In the genomic region with DNA sequence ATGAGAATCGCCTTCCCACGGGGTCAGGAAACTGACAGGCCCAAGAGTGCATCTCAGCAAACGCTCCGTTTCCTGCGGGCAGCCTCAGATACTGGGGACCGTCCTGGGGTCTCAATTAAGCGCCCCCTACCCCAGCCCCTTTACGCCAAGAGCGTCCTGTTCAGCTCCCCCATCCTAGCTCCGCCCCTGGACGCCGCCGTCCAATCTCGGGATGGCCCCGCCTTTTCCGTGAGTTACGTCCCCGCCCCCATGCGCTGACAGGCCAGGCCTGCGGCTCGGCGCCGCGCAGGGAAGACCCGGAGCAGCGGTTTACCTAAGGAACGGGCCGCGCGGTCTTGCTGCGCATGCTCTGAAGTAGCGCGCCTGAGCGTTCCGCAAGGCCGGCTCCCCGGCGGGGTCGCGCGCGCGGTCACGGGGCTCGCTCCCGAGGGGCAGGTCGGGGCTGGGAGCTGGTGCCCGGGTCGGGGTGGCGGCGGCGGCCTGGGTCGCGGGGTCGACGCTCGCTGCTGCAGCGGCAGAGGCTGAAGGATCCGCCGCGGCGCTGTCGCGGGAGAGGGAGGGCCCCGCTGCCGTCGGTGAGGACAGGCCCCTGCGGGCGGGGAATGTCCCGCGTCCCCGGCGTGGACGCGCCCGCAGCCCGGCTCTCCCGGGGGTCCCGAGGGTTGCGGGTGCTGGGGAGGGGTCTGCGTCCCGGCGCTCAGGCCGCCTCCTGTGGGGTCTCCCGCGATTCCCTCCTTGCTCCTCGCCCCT, we compare ENCODE assay signal across 8 cellular contexts. TPM values are rescaled to one million over a fixed set of nuclear protein-coding genes. Genes with fewer than 3 reads are reported as not detected.
DNase-seq lines count a peak whose midpoint lies in the region; ATAC-seq and TF ChIP-seq lines count a peak whose summit lies in the region.

A gene with protein sequence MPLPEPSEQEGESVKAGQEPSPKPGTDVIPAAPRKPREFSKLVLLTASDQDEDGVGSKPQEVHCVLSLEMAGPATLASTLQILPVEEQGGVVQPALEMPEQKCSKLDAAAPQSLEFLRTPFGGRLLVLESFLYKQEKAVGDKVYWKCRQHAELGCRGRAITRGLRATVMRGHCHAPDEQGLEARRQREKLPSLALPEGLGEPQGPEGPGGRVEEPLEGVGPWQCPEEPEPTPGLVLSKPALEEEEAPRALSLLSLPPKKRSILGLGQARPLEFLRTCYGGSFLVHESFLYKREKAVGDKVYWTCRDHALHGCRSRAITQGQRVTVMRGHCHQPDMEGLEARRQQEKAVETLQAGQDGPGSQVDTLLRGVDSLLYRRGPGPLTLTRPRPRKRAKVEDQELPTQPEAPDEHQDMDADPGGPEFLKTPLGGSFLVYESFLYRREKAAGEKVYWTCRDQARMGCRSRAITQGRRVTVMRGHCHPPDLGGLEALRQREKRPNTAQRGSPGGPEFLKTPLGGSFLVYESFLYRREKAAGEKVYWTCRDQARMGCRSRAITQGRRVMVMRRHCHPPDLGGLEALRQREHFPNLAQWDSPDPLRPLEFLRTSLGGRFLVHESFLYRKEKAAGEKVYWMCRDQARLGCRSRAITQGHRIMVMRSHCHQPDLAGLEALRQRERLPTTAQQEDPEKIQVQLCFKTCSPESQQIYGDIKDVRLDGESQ (plus strand): TSS at position 352 of the 750 bp plus-strand sequence. CDS start 17,755 bp downstream, outside the sequence.

- peak within 1 kb of the TSS; percentile 87 for H3K4me3 Mint-ChIP-seq in T-helper 1 cell treated with Interleukin-12 subunit alpha and Interleukin-12 subunit beta and Interleukin-4 antibody, amounts not matched to agents 30 μg/mL and 1 μg/mL, for 36 hours

- no peaks in the 10 kb centered on the region for H3K9me3 Mint-ChIP-seq in T-helper 1 cell treated with Interleukin-12 subunit alpha and Interleukin-12 subunit beta and Interleukin-4 antibody, amounts not matched to agents 30 μg/mL and 1 μg/mL, for 36 hours

- H3K4me1 Mint-ChIP-seq in T-helper 1 cell treated with Interleukin-12 subunit alpha and Interleukin-12 subunit beta and Interleukin-4 antibody, amounts not matched to agents 30 μg/mL and 1 μg/mL, for 36 hours (ENCODE audit: low read depth), result peaks cover 22% of the 10 kb centered on the region

- peak within 1 kb of the TSS; percentile 88 for H3K27ac Mint-ChIP-seq in T-helper 1 cell treated with Interleukin-12 subunit alpha and Interleukin-12 subunit beta and Interleukin-4 antibody, amounts not matched to agents 30 μg/mL and 1 μg/mL, for 36 hours

- DNase-seq in NCI-H1694 treated with DMSO at 0.1 percent for 48 hours (lab: John Stamatoyannopoulos, UW), result peak; percentile 89
- DNase-seq in amniotic stem cell (lab: John Stamatoyannopoulos, UW), result peak; percentile 98
- DNase-seq in heart right ventricle, result peak; percentile 98 to 99
- peak; percentile 99 for DNase-seq in posterior vena cava (ENCODE audit: low spot score)
- DNase-seq in upper lobe of left lung, result peak; percentile 99

- no peaks in the 10 kb centered on the region for H3K27me3 ChIP-seq in heart right ventricle
- no peaks in the 10 kb centered on the region for H3K27me3 ChIP-seq in upper lobe of left lung

- H3K4me1 ChIP-seq in heart right ventricle (peaks cover 0 to 30% (median 17%) of the 10 kb centered on the region in 9 donors), upper lobe of left lung (peaks cover 9 to 30% (median 17%) of the 10 kb centered on the region in 4 donors)

- peaks cover 6% of the 10 kb centered on the region for H3K36me3 Mint-ChIP-seq in T-helper 1 cell treated with Interleukin-12 subunit alpha and Interleukin-12 subunit beta and Interleukin-4 antibody, amounts not matched to agents 30 μg/mL and 1 μg/mL, for 36 hours (ENCODE audit: low read depth)

- H3K4me3 ChIP-seq in heart right ventricle, result peak within 1 kb of the TSS; percentile 71 to 97 (median 87)
- H3K4me3 ChIP-seq in upper lobe of left lung, result peak within 1 kb of the TSS; percentile 75 to 98 (median 94)

- WGBS in heart right ventricle, 2 donors, result 0 to 1% methylated on average over 67 to 86 of the region's 87 CpGs
- 0 to 1% methylated on average over 2 to 58 of the region's 87 CpGs for WGBS in upper lobe of left lung, 2 donors

- H3K9me3 ChIP-seq in heart right ventricle (no peaks in the 10 kb centered on the region), upper lobe of left lung (no peaks in the 10 kb centered on the region)

- TF ChIP-seq CTCF in heart right ventricle (IDR thresholded peaks at IDR 0.05) (peak in 1 of 9 donors; percentile 9), upper lobe of left lung (IDR thresholded peaks at IDR 0.05) (peak in 3 of 6 experiments; percentile 21 to 53 (median 24))

- intact Hi-C loops in heart right ventricle (cut with DNase I) (loop anchor here in 2 of 10 donors (2.0 to 5.0 kb wide), 2 partner anchors 39 to 43 kb away; no protein-coding TSS in a partner anchor), posterior vena cava (cut with DNase I) (no loop called here)

- no peak for TF ChIP-seq EP300 in upper lobe of left lung (IDR thresholded peaks at IDR 0.05)

- peak in 3 of 4 donors; percentile 63 to 82 (median 65) for TF ChIP-seq POLR2A in upper lobe of left lung (IDR thresholded peaks at IDR 0.05)

- ATAC-seq in GM18499 (IDR thresholded peaks at IDR 0.05; ENCODE audit: insufficient read depth, unreplicated experiment) (peak; percentile 66), HG02938 (IDR thresholded peaks at IDR 0.05; ENCODE audit: unreplicated experiment) (peak; percentile 93), heart right ventricle (peak; percentile 96 to 98 (median 97)), upper lobe of left lung (ENCODE audit: low FRiP score in 2 of 2) (peak; percentile 99)

- H3K27me3 Mint-ChIP-seq in T-helper 1 cell treated with Interleukin-12 subunit alpha and Interleukin-12 subunit beta and Interleukin-4 antibody, amounts not matched to agents 30 μg/mL and 1 μg/mL, for 36 hours (ENCODE audit: low read depth), result peaks cover 5% of the 10 kb centered on the region

- peaks cover 0 to 29% (median 25%) of the 10 kb centered on the region in 9 donors for H3K36me3 ChIP-seq in heart right ventricle
- peaks cover 0 to 22% (median 6%) of the 10 kb centered on the region in 4 donors for H3K36me3 ChIP-seq in upper lobe of left lung

- H3K27ac ChIP-seq in heart right ventricle, result peak within 1 kb of the TSS; percentile 71 to 97 (median 91)
- H3K27ac ChIP-seq in upper lobe of left lung, result peak within 1 kb of the TSS; percentile 84 to 91 (median 86)

RNA-seq across cellular contexts. Expression of the gene that starts here (rescaled TPM):
- 10 to 100 TPM; 27.1 to 42.3 (median 32.8) TPM for total RNA-seq in heart right ventricle
- 10 to 100 TPM; 22.1 to 41.0 TPM for polyA plus RNA-seq in heart right ventricle
- 10 to 100 TPM; 31.0 to 37.7 TPM for total RNA-seq in posterior vena cava
- 100 to 1,000 TPM in 1 of 6 donors, 10 to 100 TPM in 5; 19.3 to 162 (median 43.4) TPM for total RNA-seq in upper lobe of left lung

Comparison
In these comparisons a context has a peak if more than half of its experiments do, and no peak if none do; other contexts are left out.
1. Peak in every context shown above with its lines: DNase-seq, ATAC-seq, H3K4me3 ChIP-seq and H3K27ac ChIP-seq.